26 cellular contexts compared by ENCODE assay signal in genomic region chr9:92545002-92545510, GRCh38. TPM values are rescaled to one million over a fixed set of nuclear protein-coding genes. Genes with fewer than 3 reads are reported as not detected.
DNase-seq lines count a peak whose midpoint lies in the region; ATAC-seq and TF ChIP-seq lines count a peak whose summit lies in the region.
"Had no signal": no experiment of that assay in that cellular context is flagged by ENCODE, and none has a peak within 500 bp of the region (broad histone marks: within the 10 kb centered on the region; RNA-seq: fewer than 3 reads in every experiment).

No MANE protein-coding gene starts in this region.

- DNase-seq in activated gamma-delta T cell (lab: John Stamatoyannopoulos, UW) = peak; percentile 12
- DNase-seq in activated gamma-delta T cell treated with Interleukin-2 at 50 U/mL for 16 hours = no peak
- no peak for DNase-seq in testis
- DNase-seq: AML-193; BE2C; C1 segment of cervical spinal cord; CD4-positive, alpha-beta memory T cell; CD4-positive, CD25-positive, alpha-beta regulatory T cell; CD8-positive, alpha-beta memory T cell; COR-L47; DMS 273 treated with DMSO at 0.1 percent for 48 hours; DMS153; DMS53; DMS79; DND-41; EL; GDM1 had no signal

- no peaks in the 10 kb centered on the region for H3K9me3 ChIP-seq in testis
- H3K9me3 ChIP-seq: BE2C had no signal

- H3K27ac ChIP-seq in testis = no peak overlapping the region
- H3K27ac ChIP-seq: 22Rv1, A549, BLaER1 had no signal

- intact Hi-C loops in testis (cut with DNase I; ENCODE audit: low total_unique reads) = no loop called here

- no peak for TF ChIP-seq POLR2A in testis (IDR thresholded peaks at IDR 0.05)

- no peaks in the 10 kb centered on the region for H3K4me1 ChIP-seq in testis
- H3K4me1 ChIP-seq: A549, BE2C, BLaER1 had no signal

- H3K27me3 ChIP-seq in testis = no peaks in the 10 kb centered on the region
- H3K27me3 ChIP-seq: BE2C, BLaER1 had no signal

- peak overlapping the region; percentile 13 to 34 for H3K4me3 ChIP-seq in testis
- H3K4me3 ChIP-seq: A549, BLaER1, GM12878 had no signal

- 72 to 93% methylated on average over 1 to 33 of the region's 33 CpGs for WGBS in testis, 2 donors

- H3K36me3 ChIP-seq in testis (ENCODE audit: low read depth, missing control alignments) = no peaks in the 10 kb centered on the region
- H3K36me3 ChIP-seq: BE2C had no signal

- TF ChIP-seq CTCF in testis (IDR thresholded peaks at IDR 0.05) = no peak

- ATAC-seq in esophagus mucosa (peak; percentile 38), HG02588 (IDR thresholded peaks at IDR 0.05; ENCODE audit: unreplicated experiment) (no peak), GM19324 (IDR thresholded peaks at IDR 0.05; ENCODE audit: low FRiP score, unreplicated experiment) (no peak)
- ATAC-seq: A549, GM12878 had no signal

RNA-seq across cellular contexts. Expression of gene ECM2, which starts 9.3 kb away (rescaled TPM):
- total RNA-seq in esophagus mucosa (0.56 TPM), testis (10 to 100 TPM; 16.7 to 16.8 TPM)
- 26.9 TPM for polyA plus RNA-seq in testis (ENCODE audit: insufficient read depth, low read depth, low replicate concordance)
- total RNA-seq: A172; CD4-positive, alpha-beta memory T cell; CD4-positive, CD25-positive, alpha-beta regulatory T cell; CD8-positive, alpha-beta memory T cell; G401 had no signal
- polyA plus RNA-seq: CD4-positive, alpha-beta memory T cell; CD4-positive, CD25-positive, alpha-beta regulatory T cell; CD8-positive, alpha-beta memory T cell had no signal

Comparison
In these comparisons a context has a peak if more than half of its experiments do, and no peak if none do; other contexts are left out.
1. RNA of gene ECM2, which starts 9.3 kb away (total RNA-seq): 16.7 to 16.8 TPM in testis; 0.56 TPM in esophagus mucosa (single experiment); every median in the first group is over 10 times any median in the second.